In the genomic region with DNA sequence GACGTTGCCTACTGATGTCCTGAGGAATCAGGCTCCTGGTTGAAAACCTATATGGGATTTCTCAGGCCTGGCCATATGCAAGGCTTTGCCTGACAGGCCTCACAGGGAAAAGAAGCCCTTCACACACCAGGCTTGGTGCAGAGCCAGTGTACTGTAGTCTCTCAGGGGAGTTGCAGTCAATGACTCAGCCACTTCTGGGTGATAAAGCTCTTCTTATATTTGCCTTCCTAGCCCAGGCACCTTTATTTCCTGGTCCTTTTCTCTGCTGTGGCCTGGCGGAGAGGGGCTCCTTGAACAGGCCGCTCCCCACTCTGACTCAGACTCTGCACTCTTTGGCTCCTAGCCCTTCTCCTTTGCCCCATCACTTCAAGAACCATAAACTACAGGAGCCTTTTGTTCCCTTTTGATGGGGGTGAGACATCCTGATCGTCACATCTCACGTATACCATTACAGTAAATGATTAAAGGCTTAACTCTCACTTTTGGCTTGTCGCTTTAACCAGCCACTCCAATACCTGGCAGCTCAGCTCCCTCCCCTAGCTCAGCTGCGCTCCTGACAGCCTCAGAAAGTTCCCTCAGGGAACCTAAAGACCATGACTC, we compare ENCODE assay signal across 8 cellular contexts. TPM values are rescaled to one million over a fixed set of nuclear protein-coding genes. Genes with fewer than 3 reads are reported as not detected.
DNase-seq lines count a peak whose midpoint lies in the region; ATAC-seq, FAIRE-seq and TF ChIP-seq lines count a peak whose summit lies in the region.

No MANE protein-coding gene starts in this region.

- H3K27ac ChIP-seq in HepG2 (ENCODE audit: extremely low read length, insufficient read depth, low read length) (peak overlapping the region; percentile 67), esophagus muscularis mucosa (replicated peaks in 1 of 4) (no peak overlapping the region)

- H3K9ac ChIP-seq in HepG2 (ENCODE audit: insufficient read depth, low read depth, low read length): no peak overlapping the region

- in situ Hi-C loops in astrocyte of the spinal cord (cut with HindIII; ENCODE audit: low sequenced_read_pairs): no loop called here
- in situ Hi-C loops in HepG2 (cut with HindIII; ENCODE audit: extremely low pct_ligation_motif_present, low pct_unique_long_range_greater_than_20kb): no loop called here

- ATAC-seq in GM19463 (IDR thresholded peaks at IDR 0.05; ENCODE audit: unreplicated experiment) (peak; percentile 61), HepG2 (peak; percentile 55), GM21576 (IDR thresholded peaks at IDR 0.05; ENCODE audit: unreplicated experiment) (no peak)

- no peaks in the 10 kb centered on the region for H3K27me3 Mint-ChIP-seq in activated CD4-positive, alpha-beta T cell treated with anti-CD3 and anti-CD28 coated beads, Interleukin-2, amount 10 ng/mL, durations not matched to agents 7 days and 5 days

- no peak overlapping the region for H3K27ac Mint-ChIP-seq in activated CD4-positive, alpha-beta T cell treated with anti-CD3 and anti-CD28 coated beads, Interleukin-2, amount 10 ng/mL, durations not matched to agents 7 days and 5 days

- POLR2A ChIA-PET in HepG2 (lab: Yijun Ruan, JAX): no interaction called here
- POLR2A ChIA-PET in activated CD4-positive, alpha-beta T cell treated with anti-CD3 and anti-CD28 coated beads, Interleukin-2, amount 10 ng/mL, durations not matched to agents 7 days and 5 days (lab: Charles Lee): no interaction called here

- CTCF ChIA-PET in HepG2 (lab: Yijun Ruan, JAX; ENCODE audit: low intra/inter-chr PET ratio, low total read pairs): no interaction called here
- CTCF ChIA-PET in activated CD4-positive, alpha-beta T cell treated with anti-CD3 and anti-CD28 coated beads, Interleukin-2, amount 10 ng/mL, durations not matched to agents 7 days and 5 days (lab: Charles Lee): no interaction called here

- intact Hi-C loops in HepG2 (cut with micrococcal nuclease; ENCODE audit: unreplicated experiment) (no loop called here), esophagus muscularis mucosa (cut with DNase I) (no loop called here)

- H3K4me3 Mint-ChIP-seq in activated CD4-positive, alpha-beta T cell treated with anti-CD3 and anti-CD28 coated beads, Interleukin-2, amount 10 ng/mL, durations not matched to agents 7 days and 5 days: no peak overlapping the region

- 93% methylated on average over 7 of the region's 7 CpGs for WGBS in HepG2 (ENCODE audit: low lambda C conversion rate)
- WGBS in esophagus muscularis mucosa: 82% methylated on average over 7 of the region's 7 CpGs

- H3K79me2 ChIP-seq in HepG2 (ENCODE audit: insufficient read depth, low read length): no peaks in the 10 kb centered on the region

- TF ChIP-seq EP300 in HepG2 (IDR thresholded peaks at IDR 0.05; ENCODE audit: low read depth in 2 of 2, low read length in 2 of 2): no peak
- no peak for TF ChIP-seq EP300 in HepG2 (CRISPR knock-in tag; IDR thresholded peaks at IDR 0.05; ENCODE audit: borderline replicate concordance)
- TF ChIP-seq EP300 in esophagus muscularis mucosa (IDR thresholded peaks at IDR 0.05): no peak

- H3K4me3 ChIP-seq in astrocyte of the spinal cord (ENCODE audit: low read depth, low read length): no peak overlapping the region
- H3K4me3 ChIP-seq in HepG2 (replicated peaks in 1 of 3; ENCODE audit: insufficient read depth in 1 of 3, low read depth in 2 of 3, low read length in 3 of 3): no peak overlapping the region
- H3K4me3 ChIP-seq in esophagus muscularis mucosa: no peak overlapping the region

- FAIRE-seq in HepG2 (lab: Jason Lieb, UNC): no peak

- BruUV-seq in HepG2 (replicated peaks; lab: Mats Ljungman, UMichigan): no TSS peak

- no peaks in the 10 kb centered on the region for H4K20me1 ChIP-seq in HepG2 (ENCODE audit: insufficient read depth, low read length)

- H2AFZ ChIP-seq in HepG2 (ENCODE audit: low read length): no peak overlapping the region

- DNase-seq in NCI-H1436 treated with DMSO at 0.1 percent for 48 hours (lab: John Stamatoyannopoulos, UW): peak; percentile 90
- DNase-seq in astrocyte of the spinal cord (ENCODE audit: low read depth, low spot score): peak; percentile 90
- DNase-seq in HepG2 (ENCODE audit: low spot score): peak; percentile 15
- DNase-seq in activated CD4-positive, alpha-beta T cell treated with anti-CD3 and anti-CD28 coated beads, Interleukin-2, amount 10 ng/mL, durations not matched to agents 7 days and 5 days: no peak
- DNase-seq in stimulated activated CD4-positive, alpha-beta T cell treated with anti-CD3 and anti-CD28 coated beads, Interleukin-1b, Interleukin-23, amount 100 ng/mL, for 48 hours: no peak
- DNase-seq in esophagus muscularis mucosa (ENCODE audit: extremely low spot score): no peak

- no peak for TF ChIP-seq CTCF in astrocyte of the spinal cord (IDR thresholded peaks at IDR 0.05; ENCODE audit: low read depth, low read length)
- TF ChIP-seq CTCF in HepG2 (CRISPR knock-in tag; IDR thresholded peaks at IDR 0.05): no peak
- TF ChIP-seq CTCF in esophagus muscularis mucosa (IDR thresholded peaks at IDR 0.05): no peak

- peaks cover 4% of the 10 kb centered on the region for H3K36me3 Mint-ChIP-seq in activated CD4-positive, alpha-beta T cell treated with anti-CD3 and anti-CD28 coated beads, Interleukin-2, amount 10 ng/mL, durations not matched to agents 7 days and 5 days (ENCODE audit: low read depth)

- no peak overlapping the region for H3K4me2 ChIP-seq in HepG2 (ENCODE audit: low read depth, low read length)

- H3K27me3 ChIP-seq in HepG2 (ENCODE audit: control insufficient read depth in 1 of 2, insufficient read depth in 2 of 2, low read length in 2 of 2) (no peaks in the 10 kb centered on the region), esophagus muscularis mucosa (no peaks in the 10 kb centered on the region)

- H3K36me3 ChIP-seq in HepG2 (replicated peaks in 1 of 2; ENCODE audit: control insufficient read depth in 1 of 2, insufficient read depth in 2 of 2, low read length in 2 of 2): no peaks in the 10 kb centered on the region
- no peaks in the 10 kb centered on the region for H3K36me3 ChIP-seq in esophagus muscularis mucosa

- no peak for TF ChIP-seq RAD21 in HepG2 (CRISPR knock-in tag; IDR thresholded peaks at IDR 0.05)

- H3K4me1 Mint-ChIP-seq in activated CD4-positive, alpha-beta T cell treated with anti-CD3 and anti-CD28 coated beads, Interleukin-2, amount 10 ng/mL, durations not matched to agents 7 days and 5 days: no peaks in the 10 kb centered on the region

- no peak for TF ChIP-seq POLR2A in HepG2 (IDR thresholded peaks at IDR 0.05; ENCODE audit: insufficient read depth in 1 of 2, low read depth in 2 of 2, low read length in 2 of 2)
- TF ChIP-seq POLR2A in esophagus muscularis mucosa (IDR thresholded peaks at IDR 0.05; ENCODE audit: low read depth): no peak

- H3K9me3 Mint-ChIP-seq in activated CD4-positive, alpha-beta T cell treated with anti-CD3 and anti-CD28 coated beads, Interleukin-2, amount 10 ng/mL, durations not matched to agents 7 days and 5 days: no peaks in the 10 kb centered on the region

- H3K9me3 ChIP-seq in HepG2 (ENCODE audit: low read length) (no peaks in the 10 kb centered on the region), esophagus muscularis mucosa (peaks cover 0 to 3% (median 0%) of the 10 kb centered on the region in 4 donors)

- peaks cover 18% of the 10 kb centered on the region; the same call in 1 of the 2 replicates for H3K4me1 ChIP-seq in HepG2 (ENCODE audit: insufficient read depth, low read length)
- peaks cover 8 to 9% (median 9%) of the 10 kb centered on the region in 4 donors for H3K4me1 ChIP-seq in esophagus muscularis mucosa

TF ChIP-seq in HepG2, 621 proteins besides CTCF, POLR2A, EP300 and RAD21 (continues in another document):
- TF ChIP-seq ZNF768 (CRISPR knock-in tag; IDR thresholded peaks at IDR 0.05): no peak
- TF ChIP-seq ZBTB1 (CRISPR knock-in tag; IDR thresholded peaks at IDR 0.05; ENCODE audit: borderline replicate concordance): no peak
- TF ChIP-seq FOSL2 (CRISPR knock-in tag; IDR thresholded peaks at IDR 0.05): peak; percentile 25; the same call in 1 of the 2 replicates

RNA-seq across cellular contexts. Expression of gene DPY19L1, which starts 33.5 kb away (rescaled TPM):
- 18.9 and 32.6 TPM in 2 replicates for total RNA-seq in HepG2 (2016; rRNA removed; fragmentation: Illumina TruSeq; extraction: Trizol)
- 53.2 and 63.8 TPM in 2 replicates for total RNA-seq in HepG2 (2016; cell fraction: cytosol; rRNA removed; fragmentation: Illumina TruSeq; extraction: Trizol; ENCODE audit: low read depth)
- total RNA-seq in HepG2 (2016; cell fraction: insoluble cytoplasmic fraction; rRNA removed; fragmentation: Illumina TruSeq; extraction: Trizol): 20.5 and 29.7 TPM in 2 replicates
- total RNA-seq in HepG2 (2016; cell fraction: membrane; rRNA removed; fragmentation: Illumina TruSeq; extraction: Trizol): 16.9 and 20.0 TPM in 2 replicates
- 31.8 and 33.6 TPM in 2 replicates for total RNA-seq in HepG2 (2016; cell fraction: nucleus; rRNA removed; fragmentation: Illumina TruSeq; extraction: Trizol)
- polyA plus RNA-seq in HepG2 (2011; rRNA removed): 14.2 and 18.9 TPM in 2 replicates
- polyA plus RNA-seq in HepG2 (2011; cell fraction: cytosol; rRNA removed): 8.9 and 13.0 TPM in 2 replicates
- 8.1 and 13.3 TPM in 2 replicates for polyA plus RNA-seq in HepG2 (2011; cell fraction: nucleus; rRNA removed)
- 11.9 and 12.0 TPM in 2 replicates for polyA plus RNA-seq in HepG2 (2012)
- 4.2 and 5.0 TPM in 2 replicates for polyA plus RNA-seq in HepG2 (2016; cell fraction: cytosol; fragmentation: Illumina TruSeq; extraction: Trizol; ENCODE audit: low read depth)
- 10.5 and 11.3 TPM in 2 replicates for polyA plus RNA-seq in HepG2 (2016; cell fraction: insoluble cytoplasmic fraction; fragmentation: Illumina TruSeq; extraction: Trizol; ENCODE audit: low read depth)
- 3.9 and 6.2 TPM in 2 replicates for polyA plus RNA-seq in HepG2 (2016; cell fraction: membrane; fragmentation: Illumina TruSeq; extraction: Trizol; ENCODE audit: low read depth)
- 22.5 and 22.9 TPM in 2 replicates for polyA plus RNA-seq in HepG2 (2016; cell fraction: nucleus; fragmentation: Illumina TruSeq; extraction: Trizol; ENCODE audit: insufficient read depth, low read depth)
- 14.2 and 17.4 TPM in 2 replicates for polyA minus RNA-seq in HepG2 (2011; rRNA and poly(A)+ RNA removed; ENCODE audit: low replicate concordance)
- 20.0 and 20.6 TPM in 2 replicates for polyA minus RNA-seq in HepG2 (2011; cell fraction: cytosol; rRNA and poly(A)+ RNA removed)
- 30.1 and 32.6 TPM in 2 replicates for polyA minus RNA-seq in HepG2 (2011; cell fraction: nucleus; rRNA and poly(A)+ RNA removed)
- 10 to 100 TPM; 12.8 to 16.4 TPM for total RNA-seq in activated CD4-positive, alpha-beta T cell treated with anti-CD3 and anti-CD28 coated beads, Interleukin-2, amount 10 ng/mL, durations not matched to agents 7 days and 5 days
- 10 to 100 TPM; 10.8 to 14.3 (median 11.8) TPM for total RNA-seq in esophagus muscularis mucosa

Comparison
In these comparisons a context has a peak if more than half of its experiments do, and no peak if none do; other contexts are left out.
1. DNase-seq: peak in NCI-H1436 treated with DMSO at 0.1 percent for 48 hours (single experiment), astrocyte of the spinal cord (single experiment) and HepG2 (single experiment); none in activated CD4-positive, alpha-beta T cell treated with anti-CD3 and anti-CD28 coated beads, Interleukin-2, amount 10 ng/mL, durations not matched to agents 7 days and 5 days (single experiment), stimulated activated CD4-positive, alpha-beta T cell treated with anti-CD3 and anti-CD28 coated beads, Interleukin-1b, Interleukin-23, amount 100 ng/mL, for 48 hours (single experiment) and esophagus muscularis mucosa (single experiment).